Comparison of ENCODE assay signal across 8 cellular contexts in genomic region chr4:8580321-8581093, GRCh38. TPM values are rescaled to one million over a fixed set of nuclear protein-coding genes. Genes with fewer than 3 reads are reported as not detected.
A peak's percentile ranks its signal among the peaks of the same experiment; 100 is the strongest.
DNase-seq lines count a peak whose midpoint lies in the region; ATAC-seq and TF ChIP-seq lines count a peak whose summit lies in the region.

A gene with protein sequence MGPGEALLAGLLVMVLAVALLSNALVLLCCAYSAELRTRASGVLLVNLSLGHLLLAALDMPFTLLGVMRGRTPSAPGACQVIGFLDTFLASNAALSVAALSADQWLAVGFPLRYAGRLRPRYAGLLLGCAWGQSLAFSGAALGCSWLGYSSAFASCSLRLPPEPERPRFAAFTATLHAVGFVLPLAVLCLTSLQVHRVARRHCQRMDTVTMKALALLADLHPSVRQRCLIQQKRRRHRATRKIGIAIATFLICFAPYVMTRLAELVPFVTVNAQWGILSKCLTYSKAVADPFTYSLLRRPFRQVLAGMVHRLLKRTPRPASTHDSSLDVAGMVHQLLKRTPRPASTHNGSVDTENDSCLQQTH (plus strand): TSS chr4:8580392. CDS start chr4:8580983, 591 bp downstream.

- H3K27ac ChIP-seq in uterus (no peak within 1 kb of the TSS), MM.1S (ENCODE audit: low read length) (no peak within 1 kb of the TSS)

- H3K27me3 ChIP-seq in uterus (no peaks in the 10 kb centered on the region), MM.1S (replicated peaks; ENCODE audit: insufficient read depth, low read length) (peaks cover 69% of the 10 kb centered on the region)

- TF ChIP-seq POLR2A in uterus (IDR thresholded peaks at IDR 0.05), result no peak

- no peak within 1 kb of the TSS for H2AFZ ChIP-seq in MM.1S (ENCODE audit: low read length)

- no peak within 1 kb of the TSS for H3K4me2 ChIP-seq in MM.1S (ENCODE audit: low read depth, low read length)

- no peaks in the 10 kb centered on the region for H3K9me2 ChIP-seq in MM.1S (replicated peaks; ENCODE audit: insufficient read depth, low read length)

- intact Hi-C loops in uterus (cut with DNase I; ENCODE audit: low total_unique reads), result no loop called here

- DNase-seq in ELF-1 (ENCODE audit: low read depth, low spot score) (peak; percentile 94), NCI-H69 (lab: John Stamatoyannopoulos, UW) (peak; percentile 83), dermis blood vessel endothelial cell (peak; percentile 70), lung microvascular endothelial cell (ENCODE audit: low read depth in 2 of 2) (peak; percentile 56 to 76), uterus (peak; percentile 15 to 41), MM.1S (no peak)

- H3K36me3 ChIP-seq in uterus (no peaks in the 10 kb centered on the region), MM.1S (replicated peaks; ENCODE audit: insufficient read depth, low read length) (no peaks in the 10 kb centered on the region)

- no peaks in the 10 kb centered on the region for H3K9me3 ChIP-seq in uterus
- no peaks in the 10 kb centered on the region for H3K9me3 ChIP-seq in MM.1S (replicated peaks; ENCODE audit: insufficient read depth, low read length)

- no peaks in the 10 kb centered on the region for H3K79me2 ChIP-seq in MM.1S (ENCODE audit: low read length)

- no peaks in the 10 kb centered on the region for H4K20me1 ChIP-seq in MM.1S (ENCODE audit: insufficient read depth, low read length)

- H3K4me1 ChIP-seq in uterus, result no peaks in the 10 kb centered on the region
- H3K4me1 ChIP-seq in MM.1S (ENCODE audit: low read length), result no peaks in the 10 kb centered on the region

- TF ChIP-seq CTCF in uterus (IDR thresholded peaks at IDR 0.05), result no peak
- TF ChIP-seq CTCF in MM.1S (IDR thresholded peaks at IDR 0.05; ENCODE audit: low read length), result no peak

- H3F3A ChIP-seq in MM.1S (ENCODE audit: insufficient read depth, low read length), result no peaks in the 10 kb centered on the region

- H3K4me3 ChIP-seq in uterus, result no peak within 1 kb of the TSS
- no peak within 1 kb of the TSS for H3K4me3 ChIP-seq in MM.1S (ENCODE audit: low read length)

- no peak within 1 kb of the TSS for H3K9ac ChIP-seq in MM.1S (ENCODE audit: low read length)

- no peak for ATAC-seq in HG03442 (IDR thresholded peaks at IDR 0.05; ENCODE audit: unreplicated experiment)
- ATAC-seq in HG02970 (IDR thresholded peaks at IDR 0.05; ENCODE audit: low FRiP score, unreplicated experiment), result no peak

RNA-seq across cellular contexts. Expression of the gene that starts here (rescaled TPM):
- total RNA-seq in dermis blood vessel endothelial cell (not detected in 2 replicates), lung microvascular endothelial cell (not detected in 2 replicates), uterus (1 to 10 TPM in 1 of 4 donors, under 1 TPM in 1, not detected in 2; 0.43 to 2.1 TPM)

Comparison
In these comparisons a context has a peak if more than half of its experiments do, and no peak if none do; other contexts are left out.
1. Peak in DNase-seq in dermis blood vessel endothelial cell; RNA of the gene not detected or under 1 TPM.
2. Peak in DNase-seq in lung microvascular endothelial cell; RNA of the gene not detected or under 1 TPM.